ENCODE assay signal across 21 cellular contexts in genomic region chr2:9430316-9431293, GRCh38. TPM values are rescaled to one million over a fixed set of nuclear protein-coding genes. Genes with fewer than 3 reads are reported as not detected.
DNase-seq lines count a peak whose midpoint lies in the region; ATAC-seq, FAIRE-seq and TF ChIP-seq lines count a peak whose summit lies in the region.
"Had no signal": no experiment of that assay in that cellular context is flagged by ENCODE, and none has a peak within 500 bp of the region (broad histone marks: within the 10 kb centered on the region; RNA-seq: fewer than 3 reads in every experiment).

No MANE protein-coding gene starts in this region.

- peak; percentile 72 to 81 for ATAC-seq in activated CD4-positive, CD25-positive, alpha-beta regulatory T cell treated with anti-CD3 and anti-CD28 coated beads, Interleukin-2, amount 50 U/mL, for 24 hours
- ATAC-seq in HG02870 (IDR thresholded peaks at IDR 0.05; ENCODE audit: unreplicated experiment), result no peak

- peak overlapping the region; percentile 7 for H3K4me2 ChIP-seq in astrocyte (ENCODE audit: low read length)

- H3K79me2 ChIP-seq in astrocyte (ENCODE audit: insufficient read depth, low read length), result peaks cover 18% of the 10 kb centered on the region

- no peak overlapping the region for H3K27ac ChIP-seq in astrocyte (ENCODE audit: low read depth, low read length)
- H3K27ac ChIP-seq: HL-60 had no signal

- H3K27me3 ChIP-seq in astrocyte (ENCODE audit: insufficient read depth, low read length), result no peaks in the 10 kb centered on the region

- H3K4me1 ChIP-seq in astrocyte (ENCODE audit: insufficient read depth, low read length), result peaks cover 8% of the 10 kb centered on the region

- no peaks in the 10 kb centered on the region for H3K9me3 Mint-ChIP-seq in astrocyte (ENCODE audit: unreplicated experiment)
- H3K9me3 Mint-ChIP-seq: immature natural killer cell had no signal

- TF ChIP-seq CTCF in astrocyte (IDR thresholded peaks at IDR 0.05; ENCODE audit: insufficient read depth, low read depth, low read length), result no peak

- no peak for FAIRE-seq in astrocyte (lab: Jason Lieb, UNC)
- FAIRE-seq: A204.1, small intestine had no signal

- H4K20me1 ChIP-seq in astrocyte (ENCODE audit: insufficient read depth, low read length), result no peaks in the 10 kb centered on the region

- H3K27me3 Mint-ChIP-seq in astrocyte (ENCODE audit: low read depth, unreplicated experiment), result no peaks in the 10 kb centered on the region

- H3K36me3 ChIP-seq in astrocyte (ENCODE audit: insufficient read depth, low read length), result peaks cover 29% of the 10 kb centered on the region

- H3K27ac Mint-ChIP-seq in astrocyte (ENCODE audit: unreplicated experiment), result peak overlapping the region; percentile 91
- H3K27ac Mint-ChIP-seq: immature natural killer cell had no signal

- peaks cover 17% of the 10 kb centered on the region for H3K36me3 Mint-ChIP-seq in astrocyte (ENCODE audit: low read depth, unreplicated experiment)

- H3K4me3 ChIP-seq in astrocyte (ENCODE audit: insufficient read depth, low read depth, low read length), result no peak overlapping the region

- H3K4me1 Mint-ChIP-seq in astrocyte (ENCODE audit: low read depth, unreplicated experiment), result peaks cover 22% of the 10 kb centered on the region

- H2AFZ ChIP-seq in astrocyte (ENCODE audit: low read depth, low read length), result no peak overlapping the region

- peak overlapping the region; percentile 17 for H3K4me3 Mint-ChIP-seq in astrocyte (ENCODE audit: unreplicated experiment)
- H3K4me3 Mint-ChIP-seq: immature natural killer cell had no signal

- no peak overlapping the region for H3K9ac ChIP-seq in astrocyte (ENCODE audit: low read length)

- no peak for DNase-seq in activated CD4-positive, CD25-positive, alpha-beta regulatory T cell treated with anti-CD3 and anti-CD28 coated beads, Interleukin-2, amount 50 U/mL, for 72 hours
- DNase-seq in LHCN-M2 (ENCODE audit: low read depth) (peak; percentile 44), astrocyte (ENCODE audit: low read depth) (peak; percentile 39), kidney tubule cell (ENCODE audit: low spot score) (peak; percentile 29), activated gamma-delta T cell (lab: John Stamatoyannopoulos, UW) (no peak), MV-4-11 (lab: John Stamatoyannopoulos, UW) (no peak)
- DNase-seq: amygdala, foreskin melanocyte, GOT3, immature natural killer cell, Kasumi-1, midbrain, NCI-H2029 treated with DMSO at 0.1 percent for 48 hours, NCI-H526 treated with DMSO at 0.1 percent for 48 hours, occipital lobe, RPMI8226, small intestine had no signal

- H3K9me3 ChIP-seq in astrocyte (ENCODE audit: insufficient read depth, low read depth, low read length), result no peaks in the 10 kb centered on the region

RNA-seq across cellular contexts. Expression of gene CPSF3, which starts 7.2 kb away (rescaled TPM):
- total RNA-seq in LHCN-M2 (2014; rRNA removed) (56.0 and 61.0 TPM in 2 replicates), astrocyte (36.2 and 40.3 TPM in 2 replicates)
- 31.9 TPM for polyA plus RNA-seq in LHCN-M2 (2012)

RNA-seq across cellular contexts. Expression of gene ITGB1BP1, which starts 7.3 kb away (rescaled TPM):
- total RNA-seq in LHCN-M2 (2014; rRNA removed) (50.1 and 57.3 TPM in 2 replicates), astrocyte (121 and 126 TPM in 2 replicates)
- polyA plus RNA-seq in LHCN-M2 (2012), result 194 TPM

RNA-seq across cellular contexts. Expression of gene IAH1, which starts 43.7 kb away (rescaled TPM):
- total RNA-seq in LHCN-M2 (2014; rRNA removed) (61.2 and 69.3 TPM in 2 replicates), astrocyte (31.1 and 31.4 TPM in 2 replicates)
- polyA plus RNA-seq in LHCN-M2 (2012), result 103 TPM

Comparison
In these comparisons a context has a peak if more than half of its experiments do, and no peak if none do; other contexts are left out.
1. DNase-seq: peak in LHCN-M2 (single experiment), astrocyte (single experiment) and kidney tubule cell (single experiment); none in activated CD4-positive, CD25-positive, alpha-beta regulatory T cell treated with anti-CD3 and anti-CD28 coated beads, Interleukin-2, amount 50 U/mL, for 72 hours (single experiment), activated gamma-delta T cell (single experiment) and MV-4-11 (single experiment).